ENCODE assay signal across 35 cellular contexts in the genomic region with DNA sequence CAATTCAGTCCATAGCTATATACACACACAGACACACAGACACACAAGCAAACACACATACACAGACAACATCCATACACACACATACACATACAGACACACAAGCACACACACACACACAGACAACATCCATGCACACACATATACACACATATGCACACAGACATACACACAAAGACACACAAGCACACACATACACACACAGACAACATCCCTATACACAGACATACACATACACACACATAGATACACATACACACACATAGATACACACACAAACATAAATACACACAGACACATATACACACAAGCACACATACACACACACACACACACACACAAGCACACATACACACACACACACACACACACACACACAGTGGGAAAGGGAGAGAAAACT.
"Had no signal": no experiment of that assay in that cellular context is flagged by ENCODE, and none has a peak within 500 bp of the region (broad histone marks: within the 10 kb centered on the region; RNA-seq: fewer than 3 reads in every experiment).

No MANE protein-coding gene starts in this region.

- H3K4me1 Mint-ChIP-seq: activated CD4-positive, alpha-beta T cell treated with anti-CD3 and anti-CD28 coated beads, Interleukin-2, amount 10 ng/mL, durations not matched to agents 24 days and 14 days; activated naive CD4-positive, alpha-beta T cell treated with anti-CD3 and anti-CD28 coated beads, Interleukin-2, amount 50 U/mL, for 24 hours had no signal

- H3K36me3 ChIP-seq: MG63 had no signal

- H3K9me3 ChIP-seq: MG63 had no signal

- H3K27ac ChIP-seq: PC-9, RWPE1, VCaP had no signal

- ATAC-seq: activated CD8-positive, alpha-beta T cell treated with anti-CD3 and anti-CD28 coated beads for 36 hours; Right ventricle myocardium inferior; SK-N-SH treated with all-trans-retinoic acid at 6 μM for 48 hours had no signal

- H2AFZ ChIP-seq: PC-9 had no signal

- FAIRE-seq: colon, RCC 7860 had no signal

- H3K36me3 Mint-ChIP-seq: activated naive CD4-positive, alpha-beta T cell treated with anti-CD3 and anti-CD28 coated beads, Interleukin-2, amount 50 U/mL, for 24 hours; brain had no signal

- H3K27me3 ChIP-seq: MG63 had no signal

- H3K4me3 Mint-ChIP-seq: activated CD4-positive, alpha-beta T cell treated with anti-CD3 and anti-CD28 coated beads, Interleukin-2, amount 10 ng/mL, durations not matched to agents 24 days and 14 days; activated CD8-positive, alpha-beta T cell treated with anti-CD3 and anti-CD28 coated beads for 36 hours; activated naive CD4-positive, alpha-beta T cell treated with anti-CD3 and anti-CD28 coated beads, Interleukin-2, amount 50 U/mL, for 24 hours; activated T-cell treated with anti-CD3 and anti-CD28 coated beads, Interleukin-2, amount 50 U/mL, for 24 hours; brain had no signal

- H3K27ac Mint-ChIP-seq: activated CD4-positive, alpha-beta T cell treated with anti-CD3 and anti-CD28 coated beads, Interleukin-2, amount 10 ng/mL, durations not matched to agents 24 days and 14 days; activated CD8-positive, alpha-beta T cell treated with anti-CD3 and anti-CD28 coated beads for 36 hours; activated naive CD4-positive, alpha-beta T cell treated with anti-CD3 and anti-CD28 coated beads, Interleukin-2, amount 50 U/mL, for 24 hours; activated T-cell treated with anti-CD3 and anti-CD28 coated beads, Interleukin-2, amount 50 U/mL, for 24 hours; activated T-helper 2 cell treated with anti-CD3 and anti-CD28 coated beads, Interferon-gamma antibody, Interleukin-2, Interleukin-4, amounts not matched to agents 10 μg/mL and 5 μg/mL and 100 μg/mL, durations not matched to agents 14 hours and 24 hours and 36 hours had no signal

- H3K4me2 ChIP-seq: PC-9 had no signal

- H3K9me3 Mint-ChIP-seq: activated CD4-positive, alpha-beta T cell treated with anti-CD3 and anti-CD28 coated beads, Interleukin-2, amount 10 ng/mL, durations not matched to agents 24 days and 14 days; activated CD8-positive, alpha-beta T cell treated with anti-CD3 and anti-CD28 coated beads for 36 hours; activated naive CD4-positive, alpha-beta T cell treated with anti-CD3 and anti-CD28 coated beads, Interleukin-2, amount 50 U/mL, for 24 hours; activated T-cell treated with anti-CD3 and anti-CD28 coated beads, Interleukin-2, amount 50 U/mL, for 24 hours; activated T-helper 2 cell treated with anti-CD3 and anti-CD28 coated beads, Interferon-gamma antibody, Interleukin-2, Interleukin-4, amounts not matched to agents 10 μg/mL and 5 μg/mL and 100 μg/mL, durations not matched to agents 14 hours and 24 hours and 36 hours had no signal

- H3K4me3 ChIP-seq: MG63, PC-9 had no signal

- H3K27me3 Mint-ChIP-seq: activated CD8-positive, alpha-beta T cell treated with anti-CD3 and anti-CD28 coated beads for 36 hours; activated naive CD4-positive, alpha-beta T cell treated with anti-CD3 and anti-CD28 coated beads, Interleukin-2, amount 50 U/mL, for 24 hours; activated T-cell treated with anti-CD3 and anti-CD28 coated beads, Interleukin-2, amount 50 U/mL, for 24 hours had no signal

- DNase-seq: activated CD4-positive, alpha-beta T cell treated with anti-CD3 and anti-CD28 coated beads, Interleukin-2, amount 10 ng/mL, durations not matched to agents 24 days and 14 days; activated CD4-positive, alpha-beta T cell treated with anti-CD3 and anti-CD28 coated beads, Interleukin-2, amount 50 U/mL, for 4 hours; activated CD8-positive, alpha-beta T cell treated with anti-CD3 and anti-CD28 coated beads for 36 hours; activated gamma-delta T cell; activated naive CD4-positive, alpha-beta T cell treated with Interleukin-2 at 50 U/mL for 16 hours; activated T-cell treated with anti-CD3 and anti-CD28 coated beads, Interleukin-2, amount 50 U/mL, for 24 hours; anterior cingulate cortex; central memory CD4-positive, alpha-beta T cell; Kasumi-1; MG63; NCI-H1048; NCI-H1105 treated with DMSO at 0.1 percent for 48 hours; NCI-H1436; NCI-H1694; NCI-H1930; NCI-H2171; NCI-H510A; NCI-H526; NCI-H748 treated with DMSO at 0.1 percent for 48 hours; NK-92 treated with Interleukin-12 subunit alpha and Interleukin-12 subunit beta, amount 100 ng/mL, for 24 hours; PC-9; SIG-M5; SW 1271; T-helper 1 cell; T-helper 2 cell; T-helper 9 cell had no signal
